21 cellular contexts compared by ENCODE assay signal in the genomic region with DNA sequence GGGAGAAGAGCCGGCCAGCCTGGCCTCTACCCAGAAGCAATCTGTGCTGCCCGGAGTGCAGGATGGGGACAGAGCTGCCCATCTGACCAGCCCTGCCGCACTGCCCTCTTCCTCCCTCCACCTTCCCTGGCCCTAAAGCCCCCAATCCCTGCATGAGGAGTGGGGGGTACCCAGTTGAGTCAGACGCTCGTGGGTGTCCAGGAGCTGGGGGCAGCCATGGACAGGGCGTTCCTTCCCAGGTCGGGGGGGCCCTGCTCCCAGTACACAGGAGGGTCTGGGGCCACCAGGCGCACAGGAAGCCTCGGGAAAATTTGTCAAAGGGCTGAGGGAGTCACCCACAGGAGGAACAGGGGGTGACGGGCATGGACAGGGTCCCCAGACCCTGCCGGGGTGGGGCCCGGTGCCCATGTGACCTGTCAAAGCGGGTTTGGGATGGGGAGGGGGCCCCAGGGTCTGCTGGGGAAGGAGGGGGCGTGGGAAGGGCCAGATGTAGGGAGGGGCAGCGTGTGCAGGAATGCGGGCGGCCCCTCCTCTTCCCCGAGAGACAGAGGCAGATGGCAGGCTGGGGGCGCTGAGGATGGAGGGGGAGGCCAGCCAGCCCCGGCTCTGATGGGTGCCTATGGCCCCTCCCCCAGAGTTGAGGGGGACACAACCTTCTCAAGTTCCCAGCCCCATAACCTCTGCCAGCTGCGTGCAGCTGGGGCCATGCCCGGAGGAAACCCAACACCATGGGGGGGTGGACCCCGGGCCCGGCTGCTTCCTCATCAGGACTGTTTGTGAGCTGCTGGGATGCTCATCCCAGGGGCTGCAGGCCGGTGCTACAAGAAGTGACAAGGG. TPM values are rescaled to one million over a fixed set of nuclear protein-coding genes. Genes with fewer than 3 reads are reported as not detected.
DNase-seq lines count a peak whose midpoint lies in the region; ATAC-seq and TF ChIP-seq lines count a peak whose summit lies in the region.
"Had no signal": no experiment of that assay in that cellular context is flagged by ENCODE, and none has a peak within 500 bp of the region (broad histone marks: within the 10 kb centered on the region; RNA-seq: fewer than 3 reads in every experiment).

No MANE protein-coding gene starts in this region.

- H3K27ac ChIP-seq in HEK293 (ENCODE audit: extremely low read depth, low read depth, low read length) (no peak overlapping the region), hepatocyte (peak overlapping the region; percentile 42)
- H3K27ac ChIP-seq: gastroesophageal sphincter, KMS-11, upper lobe of right lung had no signal

- 71% methylated on average over 17 of the region's 25 CpGs for WGBS in hepatocyte (ENCODE audit: low lambda C conversion rate, missing lambda C conversion rate)

- H3K36me3 Mint-ChIP-seq in activated CD8-positive, alpha-beta memory T cell treated with anti-CD3 and anti-CD28 coated beads, Interleukin-2, amount 10 ng/mL, durations not matched to agents 7 days and 5 days, result no peaks in the 10 kb centered on the region
- H3K36me3 Mint-ChIP-seq: activated naive CD4-positive, alpha-beta T cell treated with anti-CD3 and anti-CD28 coated beads, Interleukin-2, amount 50 U/mL, for 24 hours had no signal

- CTCF ChIA-PET in HEK293 (lab: Yijun Ruan, JAX), result interaction anchor here (0.6 to 0.7 kb wide), 3 partner anchors 56 to 338 kb away, joined by 3 to 4 read pairs (median 3); no protein-coding TSS in a partner anchor
- CTCF ChIA-PET in activated CD8-positive, alpha-beta memory T cell treated with anti-CD3 and anti-CD28 coated beads, Interleukin-2, amount 10 ng/mL, durations not matched to agents 7 days and 5 days (lab: Charles Lee), result no interaction called here

- H3K4me3 Mint-ChIP-seq in activated CD8-positive, alpha-beta memory T cell treated with anti-CD3 and anti-CD28 coated beads, Interleukin-2, amount 10 ng/mL, durations not matched to agents 7 days and 5 days, result no peak overlapping the region
- H3K4me3 Mint-ChIP-seq: activated naive CD4-positive, alpha-beta T cell treated with anti-CD3 and anti-CD28 coated beads, Interleukin-2, amount 50 U/mL, for 24 hours; activated T-helper 1 cell treated with anti-CD3 and anti-CD28 coated beads, Interleukin-12 subunit alpha, Interleukin-12 subunit beta, Interleukin-2, Interleukin-4 antibody, amounts not matched to agents 30 ng/mL and 10 ng/mL and 1 ng/mL, durations not matched to agents 14 hours and 24 hours and 36 hours had no signal

- H4K20me1 ChIP-seq in hepatocyte (ENCODE audit: insufficient read depth, poor library complexity, severe bottlenecking), result no peaks in the 10 kb centered on the region

- H2AFZ ChIP-seq in hepatocyte, result no peak overlapping the region

- peak; percentile 58 for DNase-seq in NCI-H82 treated with DMSO at 0.1 percent for 48 hours (lab: John Stamatoyannopoulos, UW; ENCODE audit: unreplicated experiment)
- peak; percentile 58 for DNase-seq in hepatocyte (ENCODE audit: low spot score)
- DNase-seq in retina, result peak; percentile 60
- DNase-seq in activated CD8-positive, alpha-beta memory T cell treated with anti-CD3 and anti-CD28 coated beads, Interleukin-2, amount 10 ng/mL, durations not matched to agents 7 days and 5 days, result no peak
- DNase-seq in cerebellar cortex (ENCODE audit: low spot score), result no peak
- DNase-seq in stimulated activated CD4-positive, alpha-beta T cell treated with anti-CD3 and anti-CD28 coated beads, Interleukin-12 subunit alpha, Interleukin-12 subunit beta, amount 100 ng/mL, for 4 hours, result no peak
- DNase-seq: activated CD4-positive, alpha-beta T cell treated with anti-CD3 and anti-CD28 coated beads for 4 hours; effector CD4-positive, alpha-beta T cell; NCI-H187 treated with DMSO at 0.1 percent for 48 hours; NCI-H510A; stimulated activated CD8-positive, alpha-beta memory T cell treated with anti-CD3 and anti-CD28 coated beads, Interleukin-4, amount 100 ng/mL, for 48 hours; upper lobe of right lung had no signal

- H3K9me2 ChIP-seq in hepatocyte (replicated peaks; ENCODE audit: insufficient read depth), result no peaks in the 10 kb centered on the region

- no peak overlapping the region for H3K27ac Mint-ChIP-seq in activated CD8-positive, alpha-beta memory T cell treated with anti-CD3 and anti-CD28 coated beads, Interleukin-2, amount 10 ng/mL, durations not matched to agents 7 days and 5 days
- H3K27ac Mint-ChIP-seq: activated naive CD4-positive, alpha-beta T cell treated with anti-CD3 and anti-CD28 coated beads, Interleukin-2, amount 50 U/mL, for 24 hours; activated T-helper 1 cell treated with anti-CD3 and anti-CD28 coated beads, Interleukin-12 subunit alpha, Interleukin-12 subunit beta, Interleukin-2, Interleukin-4 antibody, amounts not matched to agents 30 ng/mL and 10 ng/mL and 1 ng/mL, durations not matched to agents 14 hours and 24 hours and 36 hours had no signal

- POLR2A ChIA-PET in HEK293 (lab: Yijun Ruan, JAX), result no interaction called here

- no peaks in the 10 kb centered on the region for H3K36me3 ChIP-seq in HEK293 (ENCODE audit: control insufficient read depth in 2 of 2, insufficient read depth in 1 of 2, low read length in 2 of 2)
- H3K36me3 ChIP-seq in hepatocyte (replicated peaks; ENCODE audit: insufficient read depth, low read depth), result no peaks in the 10 kb centered on the region
- H3K36me3 ChIP-seq: gastroesophageal sphincter, upper lobe of right lung had no signal

- no peaks in the 10 kb centered on the region for H3K27me3 ChIP-seq in hepatocyte

- no peaks in the 10 kb centered on the region for H3K79me2 ChIP-seq in hepatocyte

- TF ChIP-seq CTCF in HEK293 (tag by site-specific recombination; IDR thresholded peaks at IDR 0.05) (no peak), hepatocyte (IDR thresholded peaks at IDR 0.05; ENCODE audit: poor library complexity) (no peak)

- H3K4me1 ChIP-seq in HEK293 (ENCODE audit: control insufficient read depth, insufficient read depth, low read length) (no peaks in the 10 kb centered on the region), hepatocyte (ENCODE audit: insufficient read depth) (peaks cover 27% of the 10 kb centered on the region)

- no peaks in the 10 kb centered on the region for H3K9me3 ChIP-seq in HEK293 (ENCODE audit: control insufficient read depth, insufficient read depth, low read depth, low read length)
- no peaks in the 10 kb centered on the region for H3K9me3 ChIP-seq in hepatocyte (ENCODE audit: low read depth)
- H3K9me3 ChIP-seq: gastroesophageal sphincter, upper lobe of right lung had no signal

- H3K4me1 Mint-ChIP-seq in activated CD8-positive, alpha-beta memory T cell treated with anti-CD3 and anti-CD28 coated beads, Interleukin-2, amount 10 ng/mL, durations not matched to agents 7 days and 5 days, result no peaks in the 10 kb centered on the region
- H3K4me1 Mint-ChIP-seq: activated naive CD4-positive, alpha-beta T cell treated with anti-CD3 and anti-CD28 coated beads, Interleukin-2, amount 50 U/mL, for 24 hours had no signal

- H3K27me3 Mint-ChIP-seq in activated CD8-positive, alpha-beta memory T cell treated with anti-CD3 and anti-CD28 coated beads, Interleukin-2, amount 10 ng/mL, durations not matched to agents 7 days and 5 days, result peaks cover 10% of the 10 kb centered on the region

- H3K9me3 Mint-ChIP-seq in activated CD8-positive, alpha-beta memory T cell treated with anti-CD3 and anti-CD28 coated beads, Interleukin-2, amount 10 ng/mL, durations not matched to agents 7 days and 5 days (ENCODE audit: low read depth), result no peaks in the 10 kb centered on the region
- H3K9me3 Mint-ChIP-seq: activated naive CD4-positive, alpha-beta T cell treated with anti-CD3 and anti-CD28 coated beads, Interleukin-2, amount 50 U/mL, for 24 hours; activated T-helper 1 cell treated with anti-CD3 and anti-CD28 coated beads, Interleukin-12 subunit alpha, Interleukin-12 subunit beta, Interleukin-2, Interleukin-4 antibody, amounts not matched to agents 30 ng/mL and 10 ng/mL and 1 ng/mL, durations not matched to agents 14 hours and 24 hours and 36 hours had no signal

- no peak overlapping the region for H3K4me2 ChIP-seq in hepatocyte
- H3K4me2 ChIP-seq: KMS-11 had no signal

- no peak for ATAC-seq in activated CD8-positive, alpha-beta memory T cell treated with anti-CD3 and anti-CD28 coated beads, Interleukin-2, amount 10 ng/mL, durations not matched to agents 7 days and 5 days
- no peak for ATAC-seq in HG03442 (IDR thresholded peaks at IDR 0.05; ENCODE audit: unreplicated experiment)
- ATAC-seq: esophagus mucosa, gastroesophageal sphincter, upper lobe of right lung had no signal

- no peak overlapping the region for H3K4me3 ChIP-seq in HEK293 (ENCODE audit: low read depth, low read length)
- no peak overlapping the region for H3K4me3 ChIP-seq in hepatocyte
- H3K4me3 ChIP-seq: gastroesophageal sphincter, upper lobe of right lung had no signal

TF ChIP-seq in HEK293, 187 proteins besides CTCF, POLR2A, EP300 and RAD21:
- TF ChIP-seq ZNF660 (tag by site-specific recombination; IDR thresholded peaks at IDR 0.05) (no peak), ZFHX2 (tag by site-specific recombination; conservative IDR thresholded peaks at IDR 0.05) (peak; percentile 15; the same call in 1 of the 2 replicates)
TF ChIP-seq in HEK293: peak in this region for 1.

RNA-seq across cellular contexts. Expression of gene GRIFIN, which starts 21.5 kb away (rescaled TPM):
- not detected in 2 replicates for total RNA-seq in hepatocyte
- polyA plus RNA-seq in hepatocyte, result not detected in 2 replicates
- total RNA-seq in activated CD8-positive, alpha-beta memory T cell treated with anti-CD3 and anti-CD28 coated beads, Interleukin-2, amount 10 ng/mL, durations not matched to agents 7 days and 5 days, result not detected
- total RNA-seq: activated T-helper 1 cell treated with anti-CD3 and anti-CD28 coated beads, Interleukin-12 subunit alpha, Interleukin-12 subunit beta, Interleukin-2, Interleukin-4 antibody, amounts not matched to agents 30 ng/mL and 10 ng/mL and 1 ng/mL, durations not matched to agents 14 hours and 24 hours and 36 hours; astrocyte; cerebellum; esophagus mucosa; gastroesophageal sphincter; upper lobe of right lung had no signal

RNA-seq across cellular contexts. Expression of gene LFNG, which starts 21.9 kb away (rescaled TPM):
- total RNA-seq in hepatocyte, result 4.5 and 7.5 TPM in 2 replicates
- 1.2 and 1.6 TPM in 2 replicates for polyA plus RNA-seq in hepatocyte
- total RNA-seq in activated CD8-positive, alpha-beta memory T cell treated with anti-CD3 and anti-CD28 coated beads, Interleukin-2, amount 10 ng/mL, durations not matched to agents 7 days and 5 days, result 100 to 1,000 TPM; 101 to 104 TPM

RNA-seq across cellular contexts. Expression of gene BRAT1, which starts 57.6 kb away (rescaled TPM):
- 15.7 and 19.2 TPM in 2 replicates for total RNA-seq in hepatocyte
- 37.8 and 45.0 TPM in 2 replicates for polyA plus RNA-seq in hepatocyte
- total RNA-seq in activated CD8-positive, alpha-beta memory T cell treated with anti-CD3 and anti-CD28 coated beads, Interleukin-2, amount 10 ng/mL, durations not matched to agents 7 days and 5 days, result 10 to 100 TPM; 41.5 to 43.5 TPM

Comparison
In these comparisons a context has a peak if more than half of its experiments do, and no peak if none do; other contexts are left out.
1. DNase-seq: peak in NCI-H82 treated with DMSO at 0.1 percent for 48 hours (single experiment), hepatocyte (single experiment) and retina (single experiment); none in activated CD8-positive, alpha-beta memory T cell treated with anti-CD3 and anti-CD28 coated beads, Interleukin-2, amount 10 ng/mL, durations not matched to agents 7 days and 5 days (single experiment), cerebellar cortex (single experiment) and stimulated activated CD4-positive, alpha-beta T cell treated with anti-CD3 and anti-CD28 coated beads, Interleukin-12 subunit alpha, Interleukin-12 subunit beta, amount 100 ng/mL, for 4 hours (single experiment).
2. RNA of gene LFNG, which starts 21.9 kb away (total RNA-seq): 101 to 104 TPM in activated CD8-positive, alpha-beta memory T cell treated with anti-CD3 and anti-CD28 coated beads, Interleukin-2, amount 10 ng/mL, durations not matched to agents 7 days and 5 days; 4.5 to 7.5 TPM in hepatocyte; every median in the first group is over 10 times any median in the second.